In the genomic region with DNA sequence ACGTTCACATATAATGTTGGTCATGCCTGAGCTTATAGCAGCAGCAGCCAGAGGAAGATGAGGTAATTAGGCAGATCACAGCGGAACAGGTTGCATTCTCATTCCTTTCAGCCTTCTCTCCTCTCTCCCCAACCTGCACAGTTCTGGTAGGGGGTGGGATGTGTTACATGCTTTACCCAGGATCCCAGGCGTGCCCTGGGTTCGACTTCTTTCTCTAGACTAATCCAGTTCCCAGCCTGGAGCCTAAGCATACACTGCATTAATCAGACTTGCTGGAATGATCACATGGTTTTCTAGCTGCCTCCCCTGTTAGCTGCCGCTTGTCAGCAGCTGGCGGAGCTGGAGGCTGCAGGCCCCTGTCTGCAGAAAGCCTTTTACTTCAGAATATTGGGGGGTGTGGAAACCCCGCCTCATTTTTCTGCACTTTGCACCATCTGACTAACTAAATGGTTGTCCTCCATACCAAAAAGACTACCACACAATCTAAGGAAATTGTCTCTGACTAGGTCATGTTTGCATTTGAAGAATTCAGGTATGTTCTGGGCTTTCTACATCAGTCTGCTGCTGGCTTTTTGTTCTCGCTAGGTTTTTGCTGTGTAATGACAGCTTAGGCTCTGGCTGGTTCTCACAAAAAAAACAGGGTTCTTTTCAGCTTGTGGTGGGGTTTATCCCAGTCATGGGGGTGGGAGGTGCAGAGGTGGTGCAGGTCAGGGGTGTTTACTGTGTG, we compare ENCODE assay signal across 9 cellular contexts. TPM values are rescaled to one million over a fixed set of nuclear protein-coding genes. Genes with fewer than 3 reads are reported as not detected.
DNase-seq lines count a peak whose midpoint lies in the region; ATAC-seq, FAIRE-seq and TF ChIP-seq lines count a peak whose summit lies in the region.
"Had no signal": no experiment of that assay in that cellular context is flagged by ENCODE, and none has a peak within 500 bp of the region (broad histone marks: within the 10 kb centered on the region; RNA-seq: fewer than 3 reads in every experiment).

No MANE protein-coding gene starts in this region.

- peak in 6 of 8 donors; percentile 50 to 75 (median 74) for ATAC-seq in heart right ventricle
- no peak for ATAC-seq in HG02610 (IDR thresholded peaks at IDR 0.05; ENCODE audit: unreplicated experiment)
- ATAC-seq: psoas muscle had no signal

- TF ChIP-seq CTCF in WERI-Rb-1 (IDR thresholded peaks at IDR 0.05; ENCODE audit: low read depth, low read length) (no peak), heart right ventricle (IDR thresholded peaks at IDR 0.05) (no peak)

- no peaks in the 10 kb centered on the region for H3K27me3 ChIP-seq in WERI-Rb-1 (ENCODE audit: insufficient read depth, low read depth, severe bottlenecking)
- H3K27me3 ChIP-seq in heart right ventricle: no peaks in the 10 kb centered on the region

- no peak for TF ChIP-seq POLR2A in GM12891 (IDR thresholded peaks at IDR 0.05; ENCODE audit: low read depth, low read length)

- intact Hi-C loops in heart right ventricle (cut with DNase I): no loop called here

- 55 to 62% methylated on average over 8 of the region's 8 CpGs for WGBS in heart right ventricle, 2 donors

- no peaks in the 10 kb centered on the region for H3K9me3 ChIP-seq in WERI-Rb-1 (ENCODE audit: severe bottlenecking)
- no peaks in the 10 kb centered on the region for H3K9me3 ChIP-seq in heart right ventricle
- H3K9me3 ChIP-seq: psoas muscle had no signal

- no peak overlapping the region for H3K4me3 ChIP-seq in WERI-Rb-1 (ENCODE audit: low read depth, low read length)
- peak overlapping the region in 1 of 10 donors; percentile 6 for H3K4me3 ChIP-seq in heart right ventricle
- H3K4me3 ChIP-seq: psoas muscle had no signal

- H3K27ac ChIP-seq in WERI-Rb-1 (peak overlapping the region; percentile 46), heart right ventricle (peak overlapping the region in 3 of 10 donors; percentile 12 to 50 (median 41))
- H3K27ac ChIP-seq: psoas muscle had no signal

- no peak for FAIRE-seq in GM12891 (lab: Jason Lieb, UNC)

- DNase-seq in DMS 273 treated with DMSO at 0.1 percent for 48 hours (lab: John Stamatoyannopoulos, UW) (peak; percentile 38), WERI-Rb-1 (peak; percentile 82), heart right ventricle (no peak), nucleus accumbens (lab: John Stamatoyannopoulos, UW) (peak in 46 of 56 donors; percentile 8 to 76 (median 38)), SW 1271 (lab: John Stamatoyannopoulos, UW) (no peak), GM12891 (ENCODE audit: insufficient read length, low spot score) (no peak), COLO668 (lab: John Stamatoyannopoulos, UW; ENCODE audit: unreplicated experiment) (no peak)
- DNase-seq: psoas muscle had no signal

- H3K36me3 ChIP-seq in WERI-Rb-1: no peaks in the 10 kb centered on the region
- H3K36me3 ChIP-seq in heart right ventricle: no peaks in the 10 kb centered on the region

- peaks cover 0 to 71% (median 28%) of the 10 kb centered on the region in 9 donors for H3K4me1 ChIP-seq in heart right ventricle

TF ChIP-seq in GM12891, 5 proteins besides CTCF, POLR2A, EP300 and RAD21:
- TF ChIP-seq POU2F2 (IDR thresholded peaks at IDR 0.05; ENCODE audit: low read depth, low read length): no peak
- no peak for TF ChIP-seq POLR2AphosphoS5 (IDR thresholded peaks at IDR 0.05; ENCODE audit: low read depth, low read length)
- TF ChIP-seq TAF1 (IDR thresholded peaks at IDR 0.05; ENCODE audit: low read depth, low read length): no peak
- TF ChIP-seq SPI1 (IDR thresholded peaks at IDR 0.05; ENCODE audit: low read depth, low read length): no peak
- TF ChIP-seq PAX5 (IDR thresholded peaks at IDR 0.05; ENCODE audit: insufficient read depth, low read length, severe bottlenecking): no peak
TF ChIP-seq in GM12891: peak in this region for 0.

RNA-seq across cellular contexts. Expression of gene EVL, which starts 45.9 kb away (rescaled TPM):
- 10 to 100 TPM; 32.2 to 79.4 (median 50.7) TPM for total RNA-seq in heart right ventricle
- polyA plus RNA-seq in heart right ventricle: 10 to 100 TPM; 26.0 to 47.5 TPM
- polyA plus RNA-seq in GM12891 (2012; ENCODE audit: low read depth, missing spikeins): 181 TPM

Comparison
In these comparisons a context has a peak if more than half of its experiments do, and no peak if none do; other contexts are left out.
1. DNase-seq: peak in DMS 273 treated with DMSO at 0.1 percent for 48 hours (single experiment), WERI-Rb-1 (single experiment) and nucleus accumbens (46 of 56); none in heart right ventricle (0 of 2), SW 1271 (0 of 2), GM12891 (single experiment) and COLO668 (single experiment).